ENCODE assay signal across 10 cellular contexts in the genomic region with DNA sequence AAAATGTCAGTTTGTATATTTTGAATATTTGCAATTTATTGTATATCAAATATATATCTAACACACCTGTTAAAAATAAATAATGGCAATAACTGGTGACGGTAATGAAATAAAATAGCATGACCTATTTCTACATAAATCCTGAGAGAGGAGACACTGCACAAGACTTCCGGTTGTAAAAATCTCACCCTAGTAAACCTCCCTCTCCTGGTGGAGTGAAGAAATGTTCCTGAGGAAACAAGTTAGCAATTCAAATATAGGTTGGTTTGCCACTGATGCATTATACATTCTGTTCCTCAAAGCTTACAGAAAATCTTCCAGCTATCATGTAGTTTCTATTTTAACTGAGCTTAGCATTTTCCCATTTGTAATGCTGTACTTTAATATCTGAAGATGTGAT.
DNase-seq lines count a peak whose midpoint lies in the region; ATAC-seq and TF ChIP-seq lines count a peak whose summit lies in the region.
"Had no signal": no experiment of that assay in that cellular context is flagged by ENCODE, and none has a peak within 500 bp of the region (broad histone marks: within the 10 kb centered on the region; RNA-seq: fewer than 3 reads in every experiment).

No MANE protein-coding gene starts in this region.

- no peak for TF ChIP-seq POLR2A in erythroblast (IDR thresholded peaks at IDR 0.05; ENCODE audit: low read length)

- no peak for ATAC-seq in HG02610 (IDR thresholded peaks at IDR 0.05; ENCODE audit: unreplicated experiment)
- ATAC-seq: T-helper 17 cell had no signal

- no peaks in the 10 kb centered on the region for H3K36me3 ChIP-seq in H7 (replicated peaks; ENCODE audit: control insufficient read depth, insufficient read depth, low read length)

- DNase-seq in A172 (ENCODE audit: low spot score) (peak; percentile 56), H7 (peak; percentile 23), NOMO-1 treated with dmso at 0.1 percent for 144 hours (lab: John Stamatoyannopoulos, UW; ENCODE audit: unreplicated experiment) (peak; percentile 24), erythroblast (lab: John Stamatoyannopoulos, UW) (peak; percentile 26 to 28), medulla oblongata (ENCODE audit: extremely low spot score) (no peak), NCI-H526 treated with DMSO at 0.1 percent for 48 hours (lab: John Stamatoyannopoulos, UW) (no peak)
- no peak for DNase-seq in activated CD4-positive, CD25-positive, alpha-beta regulatory T cell (lab: John Stamatoyannopoulos, UW)
- DNase-seq: anterior cingulate cortex, T-helper 17 cell had no signal

- H3K4me3 ChIP-seq in H7 (ENCODE audit: insufficient read depth, low read depth, low read length) = no peak overlapping the region

- H3K27me3 ChIP-seq in H7 (ENCODE audit: control insufficient read depth, insufficient read depth, low read length) = no peaks in the 10 kb centered on the region

Comparison
In these comparisons a context has a peak if more than half of its experiments do, and no peak if none do; other contexts are left out.
1. DNase-seq: peak in A172 (single experiment), H7 (single experiment), NOMO-1 treated with dmso at 0.1 percent for 144 hours (single experiment) and erythroblast (2 of 2); none in medulla oblongata (single experiment), NCI-H526 treated with DMSO at 0.1 percent for 48 hours (single experiment) and activated CD4-positive, CD25-positive, alpha-beta regulatory T cell (0 of 4).